Comparison of ENCODE assay signal across 17 cellular contexts in the genomic region with DNA sequence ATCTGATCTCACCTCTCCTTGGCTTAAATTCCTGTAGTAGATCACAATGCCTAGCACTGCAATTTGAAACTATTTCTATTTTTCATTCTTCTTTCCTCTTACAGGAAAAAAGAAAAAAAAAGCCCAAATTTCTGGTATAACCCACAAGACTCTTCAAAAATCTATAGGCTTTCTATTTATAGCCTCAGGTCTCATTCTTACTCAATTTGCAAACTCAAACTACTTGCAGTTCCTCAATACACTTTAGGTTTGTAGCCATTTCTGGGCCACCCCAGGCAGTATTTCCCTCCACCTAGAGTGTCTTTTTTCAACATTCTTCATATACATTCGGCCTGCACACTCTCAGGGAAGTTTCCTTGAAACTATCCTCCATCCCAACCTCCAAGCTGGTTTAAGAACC.
DNase-seq lines count a peak whose midpoint lies in the region; ATAC-seq and TF ChIP-seq lines count a peak whose summit lies in the region.
"Had no signal": no experiment of that assay in that cellular context is flagged by ENCODE, and none has a peak within 500 bp of the region (broad histone marks: within the 10 kb centered on the region; RNA-seq: fewer than 3 reads in every experiment).

No MANE protein-coding gene starts in this region.

- peak; percentile 30 for DNase-seq in GM10266 (ENCODE audit: extremely low spot score)
- DNase-seq in HAP-1 (ENCODE audit: low spot score in 2 of 2): no peak
- no peak for DNase-seq in effector memory CD4-positive, alpha-beta T cell
- DNase-seq in esophagus muscularis mucosa (ENCODE audit: extremely low spot score): no peak
- DNase-seq in activated CD4-positive, alpha-beta T cell treated with anti-CD3 and anti-CD28 coated beads, Interleukin-2, amount 50 U/mL, for 4 hours: no peak
- DNase-seq: ACHN; activated effector memory CD4-positive, alpha-beta T cell treated with Interleukin-2 at 50 U/mL for 16 hours; cerebellar nuclear complex; foreskin keratinocyte; MM.1S; pancreas; stimulated activated CD4-positive, alpha-beta T cell treated with anti-CD3 and anti-CD28 coated beads, Interleukin-4, amount 100 ng/mL, for 24 hours had no signal

- TF ChIP-seq POLR2A in esophagus muscularis mucosa (IDR thresholded peaks at IDR 0.05; ENCODE audit: low read depth): no peak

- ATAC-seq in GM19395 (IDR thresholded peaks at IDR 0.05; ENCODE audit: unreplicated experiment) (peak; percentile 97), HG02840 (IDR thresholded peaks at IDR 0.05; ENCODE audit: low FRiP score, unreplicated experiment) (peak; percentile 87), HG03521 (IDR thresholded peaks at IDR 0.05; ENCODE audit: unreplicated experiment) (peak; percentile 93)
- ATAC-seq: foreskin keratinocyte, HCT116, pancreas had no signal

- TF ChIP-seq EP300 in esophagus muscularis mucosa (IDR thresholded peaks at IDR 0.05): no peak

- intact Hi-C loops in esophagus muscularis mucosa (cut with DNase I): no loop called here

- H3K27me3 ChIP-seq in HAP-1 (ENCODE audit: low read depth) (no peaks in the 10 kb centered on the region), esophagus muscularis mucosa (no peaks in the 10 kb centered on the region)
- H3K27me3 ChIP-seq in effector memory CD4-positive, alpha-beta T cell (replicated peaks; ENCODE audit: control insufficient read depth, insufficient read depth, low read length, poor library complexity, severe bottlenecking): no peaks in the 10 kb centered on the region
- H3K27me3 ChIP-seq: foreskin keratinocyte, pancreas had no signal

- no peaks in the 10 kb centered on the region for H3K9me3 ChIP-seq in HAP-1
- H3K9me3 ChIP-seq in effector memory CD4-positive, alpha-beta T cell (ENCODE audit: control insufficient read depth, low read length): no peaks in the 10 kb centered on the region
- H3K9me3 ChIP-seq in esophagus muscularis mucosa: no peaks in the 10 kb centered on the region
- H3K9me3 ChIP-seq: pancreas, thoracic aorta had no signal

- H3K4me3 ChIP-seq in HAP-1: no peak overlapping the region
- H3K4me3 ChIP-seq in effector memory CD4-positive, alpha-beta T cell (ENCODE audit: insufficient read depth, low read depth, low read length, poor library complexity, severe bottlenecking): no peak overlapping the region
- H3K4me3 ChIP-seq in esophagus muscularis mucosa: no peak overlapping the region
- H3K4me3 ChIP-seq: pancreas, thoracic aorta had no signal

- in situ Hi-C loops in HAP-1 (cut with MboI; ENCODE audit: low sequenced_read_pairs): no loop called here

- TF ChIP-seq CTCF in GM10266 (IDR thresholded peaks at IDR 0.05; ENCODE audit: control insufficient read depth, insufficient read depth, low read depth, missing control alignments) (no peak), esophagus muscularis mucosa (IDR thresholded peaks at IDR 0.05) (no peak)

- WGBS in esophagus muscularis mucosa: 86% methylated on average over 1 of the region's 1 CpG

- H3K36me3 ChIP-seq in HAP-1 (replicated peaks) (no peaks in the 10 kb centered on the region), esophagus muscularis mucosa (no peaks in the 10 kb centered on the region)
- no peaks in the 10 kb centered on the region for H3K36me3 ChIP-seq in effector memory CD4-positive, alpha-beta T cell (ENCODE audit: control insufficient read depth, insufficient read depth, low read length)
- H3K36me3 ChIP-seq: pancreas, thoracic aorta had no signal

- H3K4me1 ChIP-seq in HAP-1: peaks cover 4% of the 10 kb centered on the region; the same call in 1 of the 2 replicates
- no peaks in the 10 kb centered on the region for H3K4me1 ChIP-seq in effector memory CD4-positive, alpha-beta T cell (ENCODE audit: control insufficient read depth, insufficient read depth, low read length, poor library complexity, severe bottlenecking)
- peaks cover 0 to 8% (median 7%) of the 10 kb centered on the region in 4 donors for H3K4me1 ChIP-seq in esophagus muscularis mucosa

- no peak overlapping the region for H3K27ac ChIP-seq in effector memory CD4-positive, alpha-beta T cell (ENCODE audit: insufficient read depth, low read length, poor library complexity, severe bottlenecking)
- no peak overlapping the region for H3K27ac ChIP-seq in esophagus muscularis mucosa (replicated peaks in 1 of 4)
- H3K27ac ChIP-seq: foreskin keratinocyte, pancreas, thoracic aorta had no signal
